Comparison of ENCODE assay signal across 18 cellular contexts in the genomic region with DNA sequence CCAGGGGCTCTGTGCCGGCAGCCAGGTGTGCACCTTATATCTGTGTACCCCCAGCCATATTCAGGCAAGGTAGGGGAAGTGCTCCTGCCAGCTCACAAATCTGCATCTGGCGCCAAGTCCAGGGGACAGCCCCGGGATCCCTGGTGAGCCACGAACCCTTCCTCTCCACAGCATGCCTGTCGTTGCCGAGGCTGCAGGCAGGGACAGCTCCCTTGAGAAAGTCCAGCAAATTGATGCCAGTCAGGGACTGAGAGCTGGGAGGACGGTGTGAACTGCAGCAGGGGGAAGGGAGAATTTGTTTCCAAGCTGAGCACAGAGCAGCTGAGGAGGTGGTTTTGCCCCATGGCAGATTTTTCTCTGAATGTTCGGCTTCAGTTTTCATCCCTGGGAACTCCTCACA. TPM values are rescaled to one million over a fixed set of nuclear protein-coding genes. Genes with fewer than 3 reads are reported as not detected.
A peak's percentile ranks its signal among the peaks of the same experiment; 100 is the strongest.
DNase-seq lines count a peak whose midpoint lies in the region; ATAC-seq and TF ChIP-seq lines count a peak whose summit lies in the region.
"Had no signal": no experiment of that assay in that cellular context is flagged by ENCODE, and none has a peak within 500 bp of the region (broad histone marks: within the 10 kb centered on the region; RNA-seq: fewer than 3 reads in every experiment).

No MANE protein-coding gene starts in this region.

- H3K27me3 Mint-ChIP-seq in endodermal cell (ENCODE audit: insufficient read depth) (no peaks in the 10 kb centered on the region), mesothelial cell of epicardium (ENCODE audit: low read depth) (no peaks in the 10 kb centered on the region)
- H3K27me3 Mint-ChIP-seq: memory B cell had no signal

- H3K4me3 Mint-ChIP-seq in endodermal cell, result peak overlapping the region; percentile 1
- no peak overlapping the region for H3K4me3 Mint-ChIP-seq in mesothelial cell of epicardium
- H3K4me3 Mint-ChIP-seq: memory B cell had no signal

- H3K36me3 Mint-ChIP-seq in endodermal cell (ENCODE audit: low read depth) (no peaks in the 10 kb centered on the region), mesothelial cell of epicardium (no peaks in the 10 kb centered on the region)
- H3K36me3 Mint-ChIP-seq: activated naive CD4-positive, alpha-beta T cell treated with anti-CD3 and anti-CD28 coated beads, Interleukin-2, amount 50 U/mL, for 72 hours; memory B cell had no signal

- DNase-seq in Right ventricle myocardium inferior (ENCODE audit: missing footprints), result no peak
- DNase-seq in cardiac septum (ENCODE audit: low spot score), result no peak
- DNase-seq in endodermal cell, result peak; percentile 82
- DNase-seq in left lung, result no peak
- no peak for DNase-seq in mesothelial cell of epicardium (ENCODE audit: low spot score in 2 of 2, unreplicated experiment in 2 of 2)
- DNase-seq: DMS153; KG1; NCI-H146; NCI-H774; posterior cingulate gyrus; stimulated activated CD8-positive, alpha-beta memory T cell treated with anti-CD3 and anti-CD28 coated beads, Interleukin-4, amount 100 ng/mL, for 48 hours; thyroid gland had no signal

- ATAC-seq in Right ventricle myocardium inferior, result peak; percentile 68
- peak; percentile 41 for ATAC-seq in left lung
- no peak for ATAC-seq in GM21717 (IDR thresholded peaks at IDR 0.05; ENCODE audit: unreplicated experiment)
- no peak for ATAC-seq in GM21526 (IDR thresholded peaks at IDR 0.05; ENCODE audit: low FRiP score, unreplicated experiment)
- no peak for ATAC-seq in HG03439 (IDR thresholded peaks at IDR 0.05; ENCODE audit: unreplicated experiment)
- ATAC-seq: activated naive CD4-positive, alpha-beta T cell treated with anti-CD3 and anti-CD28 coated beads, Interleukin-2, amount 50 U/mL, for 72 hours had no signal

- peak overlapping the region; percentile 6 for H3K9ac ChIP-seq in endodermal cell (ENCODE audit: extremely low read depth, low read length, poor library complexity, severe bottlenecking)

- H3K4me1 ChIP-seq in endodermal cell (ENCODE audit: control insufficient read depth, insufficient read depth, low read length), result peaks cover 15% of the 10 kb centered on the region
- no peaks in the 10 kb centered on the region for H3K4me1 ChIP-seq in left lung
- H3K4me1 ChIP-seq: thyroid gland had no signal

- H3K9me3 Mint-ChIP-seq in endodermal cell, result no peaks in the 10 kb centered on the region
- no peaks in the 10 kb centered on the region for H3K9me3 Mint-ChIP-seq in mesothelial cell of epicardium
- H3K9me3 Mint-ChIP-seq: activated naive CD4-positive, alpha-beta T cell treated with anti-CD3 and anti-CD28 coated beads, Interleukin-2, amount 50 U/mL, for 72 hours; memory B cell had no signal

- H3K27ac Mint-ChIP-seq in endodermal cell (peak overlapping the region; percentile 78), mesothelial cell of epicardium (no peak overlapping the region)
- H3K27ac Mint-ChIP-seq: activated naive CD4-positive, alpha-beta T cell treated with anti-CD3 and anti-CD28 coated beads, Interleukin-2, amount 50 U/mL, for 72 hours; memory B cell had no signal

- H3K27ac ChIP-seq in endodermal cell (ENCODE audit: low read depth, low read length), result no peak overlapping the region
- no peak overlapping the region for H3K27ac ChIP-seq in left lung
- H3K27ac ChIP-seq: SJCRH30, thyroid gland had no signal

- no peaks in the 10 kb centered on the region for H3K27me3 ChIP-seq in endodermal cell (ENCODE audit: control insufficient read depth, insufficient read depth, low read length, poor library complexity, severe bottlenecking)
- no peaks in the 10 kb centered on the region for H3K27me3 ChIP-seq in left lung
- H3K27me3 ChIP-seq: SJCRH30, thyroid gland had no signal

- 38 to 49% methylated on average over 4 to 8 of the region's 8 CpGs for WGBS in endodermal cell (ENCODE audit: insufficient coverage in 1 of 2, insufficient read length in 1 of 2), 2 experiments

- H3K36me3 ChIP-seq in endodermal cell (ENCODE audit: control insufficient read depth, insufficient read depth, low read length) (no peaks in the 10 kb centered on the region), left lung (no peaks in the 10 kb centered on the region)
- H3K36me3 ChIP-seq: SJCRH30, thyroid gland had no signal

- TF ChIP-seq CTCF in endodermal cell (conservative IDR thresholded peaks at IDR 0.05), result peak; percentile 18
- no peak for TF ChIP-seq CTCF in left lung (IDR thresholded peaks at IDR 0.05)
- no peak for TF ChIP-seq CTCF in mesothelial cell of epicardium (IDR thresholded peaks at IDR 0.05; ENCODE audit: unreplicated experiment)

- H3K4me1 Mint-ChIP-seq in endodermal cell, result peaks cover 28% of the 10 kb centered on the region
- H3K4me1 Mint-ChIP-seq in mesothelial cell of epicardium, result no peaks in the 10 kb centered on the region
- H3K4me1 Mint-ChIP-seq: memory B cell had no signal

- H3K4me3 ChIP-seq in endodermal cell (ENCODE audit: low read length) (no peak overlapping the region), left lung (no peak overlapping the region)
- H3K4me3 ChIP-seq: SJCRH30, thyroid gland had no signal

- intact Hi-C loops in Right ventricle myocardium inferior (cut with DNase I) (no loop called here), cardiac septum (cut with DNase I) (no loop called here), left lung (cut with DNase I) (no loop called here)

- H3K9me3 ChIP-seq in endodermal cell (ENCODE audit: control insufficient read depth, low read length), result peaks cover 5% of the 10 kb centered on the region
- H3K9me3 ChIP-seq in left lung, result no peaks in the 10 kb centered on the region
- H3K9me3 ChIP-seq: SJCRH30, thyroid gland had no signal

RNA-seq across cellular contexts. Expression of a gene that starts 0.9 kb away (rescaled TPM):
- total RNA-seq in Right ventricle myocardium inferior (0.27 TPM), cardiac septum (not detected), endodermal cell (under 1 TPM; 0.64 to 0.93 TPM), left lung (1 to 10 TPM in 1 of 2 donors, under 1 TPM in 1; 0.65 to 2.2 TPM), mesothelial cell of epicardium (not detected in 3 replicates)
- 0.75 TPM for polyA plus RNA-seq in endodermal cell (2013, experiment 1 of 2)
- 0.58 TPM for polyA plus RNA-seq in endodermal cell (2013, experiment 2 of 2)
- total RNA-seq: activated naive CD4-positive, alpha-beta T cell treated with anti-CD3 and anti-CD28 coated beads, Interleukin-2, amount 50 U/mL, for 72 hours; SJCRH30; thyroid gland had no signal

Comparison
In these comparisons a context has a peak if more than half of its experiments do, and no peak if none do; other contexts are left out.
1. ATAC-seq: peak in Right ventricle myocardium inferior (single experiment) and left lung (single experiment); none in GM21717 (single experiment), GM21526 (single experiment) and HG03439 (single experiment).